ENCODE assay signal across 1 cellular context in the genomic region with DNA sequence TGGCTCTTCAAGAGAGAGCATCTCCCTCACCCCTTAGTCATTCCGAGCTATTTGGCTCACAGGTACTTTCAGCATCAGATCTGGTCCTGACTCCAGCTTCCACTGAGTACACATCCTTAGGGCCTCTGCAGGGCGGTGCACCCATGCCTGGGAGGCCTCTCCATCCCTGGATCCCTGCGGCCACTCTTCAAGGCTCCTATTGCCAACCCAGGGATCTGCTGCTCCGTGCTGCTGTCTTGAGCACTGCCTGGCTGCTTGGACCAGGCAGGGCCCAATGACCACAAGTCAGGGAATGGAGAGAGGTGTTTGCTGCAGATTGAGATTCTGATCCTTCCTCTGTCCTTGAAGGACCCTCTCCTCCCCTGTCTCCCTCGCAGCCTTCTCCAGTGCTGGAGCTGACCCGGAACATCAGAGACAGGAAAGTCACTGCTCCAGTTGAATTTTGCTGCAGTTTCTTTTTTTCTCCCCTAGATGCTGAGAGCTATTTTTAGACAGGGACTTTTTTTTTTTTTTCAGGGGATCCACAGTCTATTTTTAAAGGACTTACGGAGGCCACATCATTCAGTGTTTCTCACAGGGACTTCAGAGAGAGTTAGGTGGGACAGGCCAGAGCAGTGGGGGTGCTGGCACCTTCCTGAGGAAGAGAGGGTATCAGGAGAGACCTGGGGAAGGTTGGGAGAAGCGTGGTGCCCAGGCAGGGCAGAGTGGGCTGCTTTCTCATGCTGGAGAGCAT.
TF ChIP-seq lines count a peak whose summit lies in the region.

No MANE protein-coding gene starts in this region.

TF ChIP-seq in HEK293, 187 proteins besides CTCF, POLR2A, EP300 and RAD21 (continued from another document):
- TF ChIP-seq, protein P1, sequence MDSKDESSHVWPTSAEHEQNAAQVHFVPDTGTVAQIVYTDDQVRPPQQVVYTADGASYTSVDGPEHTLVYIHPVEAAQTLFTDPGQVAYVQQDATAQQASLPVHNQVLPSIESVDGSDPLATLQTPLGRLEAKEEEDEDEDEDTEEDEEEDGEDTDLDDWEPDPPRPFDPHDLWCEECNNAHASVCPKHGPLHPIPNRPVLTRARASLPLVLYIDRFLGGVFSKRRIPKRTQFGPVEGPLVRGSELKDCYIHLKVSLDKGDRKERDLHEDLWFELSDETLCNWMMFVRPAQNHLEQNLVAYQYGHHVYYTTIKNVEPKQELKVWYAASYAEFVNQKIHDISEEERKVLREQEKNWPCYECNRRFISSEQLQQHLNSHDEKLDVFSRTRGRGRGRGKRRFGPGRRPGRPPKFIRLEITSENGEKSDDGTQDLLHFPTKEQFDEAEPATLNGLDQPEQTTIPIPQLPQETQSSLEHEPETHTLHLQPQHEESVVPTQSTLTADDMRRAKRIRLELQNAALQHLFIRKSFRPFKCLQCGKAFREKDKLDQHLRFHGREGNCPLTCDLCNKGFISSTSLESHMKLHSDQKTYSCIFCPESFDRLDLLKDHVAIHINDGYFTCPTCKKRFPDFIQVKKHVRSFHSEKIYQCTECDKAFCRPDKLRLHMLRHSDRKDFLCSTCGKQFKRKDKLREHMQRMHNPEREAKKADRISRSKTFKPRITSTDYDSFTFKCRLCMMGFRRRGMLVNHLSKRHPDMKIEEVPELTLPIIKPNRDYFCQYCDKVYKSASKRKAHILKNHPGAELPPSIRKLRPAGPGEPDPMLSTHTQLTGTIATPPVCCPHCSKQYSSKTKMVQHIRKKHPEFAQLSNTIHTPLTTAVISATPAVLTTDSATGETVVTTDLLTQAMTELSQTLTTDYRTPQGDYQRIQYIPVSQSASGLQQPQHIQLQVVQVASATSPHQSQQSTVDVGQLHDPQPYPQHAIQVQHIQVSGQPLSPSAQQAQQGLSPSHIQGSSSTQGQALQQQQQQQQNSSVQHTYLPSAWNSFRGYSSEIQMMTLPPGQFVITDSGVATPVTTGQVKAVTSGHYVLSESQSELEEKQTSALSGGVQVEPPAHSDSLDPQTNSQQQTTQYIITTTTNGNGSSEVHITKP (tag by site-specific recombination; IDR thresholded peaks at IDR 0.05) = no peak
- TF ChIP-seq, protein P2, sequence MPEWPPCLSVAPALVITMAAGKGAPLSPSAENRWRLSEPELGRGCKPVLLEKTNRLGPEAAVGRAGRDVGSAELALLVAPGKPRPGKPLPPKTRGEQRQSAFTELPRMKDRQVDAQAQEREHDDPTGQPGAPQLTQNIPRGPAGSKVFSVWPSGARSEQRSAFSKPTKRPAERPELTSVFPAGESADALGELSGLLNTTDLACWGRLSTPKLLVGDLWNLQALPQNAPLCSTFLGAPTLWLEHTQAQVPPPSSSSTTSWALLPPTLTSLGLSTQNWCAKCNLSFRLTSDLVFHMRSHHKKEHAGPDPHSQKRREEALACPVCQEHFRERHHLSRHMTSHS (tag by site-specific recombination; IDR thresholded peaks at IDR 0.05) = no peak
- TF ChIP-seq ZNF138 (tag by site-specific recombination; IDR thresholded peaks at IDR 0.05; ENCODE audit: borderline replicate concordance) (no peak), ZNF335 (tag by site-specific recombination; conservative IDR thresholded peaks at IDR 0.05) (peak; percentile 32; the same call in 1 of the 2 replicates), ZNF624 (tag by site-specific recombination; IDR thresholded peaks at IDR 0.05) (no peak), TRIM28 (IDR thresholded peaks at IDR 0.05; ENCODE audit: borderline replicate concordance, low read length) (no peak), ZNF48 (tag by site-specific recombination; IDR thresholded peaks at IDR 0.05) (no peak), ZSCAN23 (tag by site-specific recombination; IDR thresholded peaks at IDR 0.05) (no peak), FEZF1 (tag by site-specific recombination; IDR thresholded peaks at IDR 0.05) (no peak), ZNF510 (tag by site-specific recombination; IDR thresholded peaks at IDR 0.05; ENCODE audit: insufficient replicate concordance) (no peak), MYNN (tag by site-specific recombination; IDR thresholded peaks at IDR 0.05; ENCODE audit: borderline replicate concordance) (no peak)
- TF ChIP-seq, protein P3, sequence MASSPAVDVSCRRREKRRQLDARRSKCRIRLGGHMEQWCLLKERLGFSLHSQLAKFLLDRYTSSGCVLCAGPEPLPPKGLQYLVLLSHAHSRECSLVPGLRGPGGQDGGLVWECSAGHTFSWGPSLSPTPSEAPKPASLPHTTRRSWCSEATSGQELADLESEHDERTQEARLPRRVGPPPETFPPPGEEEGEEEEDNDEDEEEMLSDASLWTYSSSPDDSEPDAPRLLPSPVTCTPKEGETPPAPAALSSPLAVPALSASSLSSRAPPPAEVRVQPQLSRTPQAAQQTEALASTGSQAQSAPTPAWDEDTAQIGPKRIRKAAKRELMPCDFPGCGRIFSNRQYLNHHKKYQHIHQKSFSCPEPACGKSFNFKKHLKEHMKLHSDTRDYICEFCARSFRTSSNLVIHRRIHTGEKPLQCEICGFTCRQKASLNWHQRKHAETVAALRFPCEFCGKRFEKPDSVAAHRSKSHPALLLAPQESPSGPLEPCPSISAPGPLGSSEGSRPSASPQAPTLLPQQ (tag by site-specific recombination; IDR thresholded peaks at IDR 0.05) = no peak
